In genomic region chr10:70759769-70760168, GRCh38 we compare ENCODE assay signal across 12 cellular contexts. TPM values are rescaled to one million over a fixed set of nuclear protein-coding genes. Genes with fewer than 3 reads are reported as not detected.
DNase-seq lines count a peak whose midpoint lies in the region; ATAC-seq, FAIRE-seq and TF ChIP-seq lines count a peak whose summit lies in the region.
"Had no signal": no experiment of that assay in that cellular context is flagged by ENCODE, and none has a peak within 500 bp of the region (broad histone marks: within the 10 kb centered on the region; RNA-seq: fewer than 3 reads in every experiment).

No MANE protein-coding gene starts in this region.

- ATAC-seq in GM21515 (IDR thresholded peaks at IDR 0.05; ENCODE audit: unreplicated experiment) (no peak), foreskin keratinocyte (no peak), GM19452 (IDR thresholded peaks at IDR 0.05; ENCODE audit: unreplicated experiment) (no peak)

- no peak overlapping the region for H3K9ac ChIP-seq in kidney (ENCODE audit: low read length in 2 of 2)

- FAIRE-seq in kidney (lab: Jason Lieb, UNC) = no peak

- H3K27ac ChIP-seq in kidney (ENCODE audit: low read depth in 2 of 2, low read length in 2 of 2) = no peak overlapping the region
- H3K27ac ChIP-seq in foreskin keratinocyte = no peak overlapping the region
- H3K27ac ChIP-seq: esophagus muscularis mucosa, SJSA1, thyroid gland had no signal

- H3K4me3 ChIP-seq in kidney (ENCODE audit: low read length in 2 of 2) = no peak overlapping the region
- H3K4me3 ChIP-seq: esophagus muscularis mucosa, SJSA1, thyroid gland had no signal

- H3K36me3 ChIP-seq in kidney (ENCODE audit: control insufficient read depth in 1 of 2, insufficient read depth in 2 of 2, low read length in 2 of 2) = no peaks in the 10 kb centered on the region
- H3K36me3 ChIP-seq: esophagus muscularis mucosa, SJSA1, thyroid gland had no signal

- peak; percentile 39 for DNase-seq in DMS53 (lab: John Stamatoyannopoulos, UW)
- no peak for DNase-seq in DMS53 treated with DMSO at 0.1 percent for 48 hours (lab: John Stamatoyannopoulos, UW; ENCODE audit: unreplicated experiment)
- DNase-seq in KBM-7 = peak; percentile 45
- DNase-seq in SIG-M5 treated with dmso at 0.1 percent for 504 hours (lab: John Stamatoyannopoulos, UW; ENCODE audit: unreplicated experiment) = peak; percentile 75
- DNase-seq in kidney = peak; percentile 60
- no peak for DNase-seq in foreskin keratinocyte

- no peaks in the 10 kb centered on the region for H3K9me3 ChIP-seq in kidney (ENCODE audit: control insufficient read depth in 1 of 2, low read length in 2 of 2)
- H3K9me3 ChIP-seq: esophagus muscularis mucosa, SJSA1, thyroid gland had no signal

- H3K27me3 ChIP-seq in foreskin keratinocyte = peaks cover 57% of the 10 kb centered on the region
- H3K27me3 ChIP-seq: SJSA1, thyroid gland had no signal

- H3K4me1 ChIP-seq in kidney (ENCODE audit: control insufficient read depth in 1 of 2, insufficient read depth in 1 of 2, low read depth in 1 of 2, low read length in 2 of 2) (peaks cover under 1 to 4% of the 10 kb centered on the region in 2 donors), foreskin keratinocyte (no peaks in the 10 kb centered on the region)
- H3K4me1 ChIP-seq: SJSA1 had no signal

- intact Hi-C loops in kidney (cut with DNase I) = loop anchor here (5.0 kb wide), 1 partner anchor 207 kb away; no protein-coding TSS in a partner anchor

- in situ Hi-C loops in KBM-7 (cut with MboI; ENCODE audit: low pct_unique_long_range_greater_than_20kb, low sequenced_read_pairs) = loop anchor here (10.0 kb wide), 1 partner anchor 205 kb away; no protein-coding TSS in a partner anchor

- TF ChIP-seq CTCF in kidney (IDR thresholded peaks at IDR 0.05; ENCODE audit: borderline replicate concordance, extremely low read depth, insufficient read depth) (no peak), foreskin keratinocyte (conservative IDR thresholded peaks at IDR 0.05) (no peak)

RNA-seq across cellular contexts. Expression of gene TBATA, which starts 25.4 kb away (rescaled TPM):
- total RNA-seq in kidney = not detected
- polyA plus RNA-seq in kidney (ENCODE audit: insufficient read depth, low read depth, low replicate concordance) = 1.9 TPM
- total RNA-seq in foreskin keratinocyte = not detected in 2 replicates
- polyA plus RNA-seq in foreskin keratinocyte = not detected in 2 replicates
- total RNA-seq: cerebellum, esophagus muscularis mucosa, SJSA1, thyroid gland had no signal

RNA-seq across cellular contexts. Expression of gene SGPL1, which starts 56.0 kb away (rescaled TPM):
- total RNA-seq in kidney (105 TPM), foreskin keratinocyte (37.6 and 49.7 TPM in 2 replicates)
- polyA plus RNA-seq in kidney (ENCODE audit: insufficient read depth, low read depth, low replicate concordance) (13.5 TPM), foreskin keratinocyte (14.0 and 15.8 TPM in 2 replicates)

Comparison
In these comparisons a context has a peak if more than half of its experiments do, and no peak if none do; other contexts are left out.
1. DNase-seq: peak in DMS53 (single experiment), KBM-7 (single experiment), SIG-M5 treated with dmso at 0.1 percent for 504 hours (single experiment) and kidney (single experiment); none in DMS53 treated with DMSO at 0.1 percent for 48 hours (single experiment) and foreskin keratinocyte (0 of 2).